ENCODE assay signal across 9 cellular contexts in the genomic region with DNA sequence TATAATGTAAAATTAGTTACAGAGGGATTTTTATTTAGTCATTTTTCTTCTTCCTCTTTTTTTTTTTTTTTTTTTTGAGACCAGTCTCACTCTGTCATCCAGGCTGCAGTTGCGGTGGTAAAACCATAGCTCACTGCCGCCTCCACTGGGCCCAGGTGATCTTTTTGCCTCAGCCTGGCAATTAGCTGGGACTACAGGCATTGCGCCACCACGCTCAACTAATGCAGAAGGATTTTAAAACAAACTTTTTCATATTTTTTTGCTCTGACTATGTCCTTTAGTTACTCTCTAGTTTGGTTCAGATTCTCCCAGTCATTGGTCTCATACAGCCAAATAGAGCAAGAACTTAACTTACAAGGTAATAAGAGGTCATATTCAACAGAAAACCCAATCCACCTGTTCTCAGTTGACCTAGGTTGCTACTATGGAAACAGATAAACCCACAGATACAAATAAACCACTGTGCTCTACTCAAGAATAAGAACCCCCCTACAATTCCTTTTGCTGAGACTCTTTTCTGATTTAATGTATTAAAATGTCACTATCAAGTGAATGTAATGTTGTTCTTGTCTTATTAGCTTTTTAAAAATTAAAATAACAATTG. TPM values are rescaled to one million over a fixed set of nuclear protein-coding genes. Genes with fewer than 3 reads are reported as not detected.
DNase-seq lines count a peak whose midpoint lies in the region; ATAC-seq, FAIRE-seq and TF ChIP-seq lines count a peak whose summit lies in the region.
"Had no signal": no experiment of that assay in that cellular context is flagged by ENCODE, and none has a peak within 500 bp of the region (broad histone marks: within the 10 kb centered on the region; RNA-seq: fewer than 3 reads in every experiment).

No MANE protein-coding gene starts in this region.

- no peak overlapping the region for H3K27ac Mint-ChIP-seq in nephron progenitor cell

- no peak for FAIRE-seq in urothelium cell line (lab: Jason Lieb, UNC)
- FAIRE-seq: colon had no signal

- peaks cover 9% of the 10 kb centered on the region for H3K36me3 Mint-ChIP-seq in nephron progenitor cell (ENCODE audit: low read depth)

- intact Hi-C loops in left colon (cut with DNase I, micrococcal nuclease), result no loop called here

- ATAC-seq in GM19351 (IDR thresholded peaks at IDR 0.05; ENCODE audit: unreplicated experiment), result peak; percentile 99
- peak; percentile 79 for ATAC-seq in HG03095 (IDR thresholded peaks at IDR 0.05; ENCODE audit: unreplicated experiment)
- ATAC-seq in left colon, result peak; percentile 98

- no peak for TF ChIP-seq CTCF in nephron progenitor cell (IDR thresholded peaks at IDR 0.05)

- H3K4me3 Mint-ChIP-seq in nephron progenitor cell, result no peak overlapping the region

- DNase-seq in T-helper 9 cell (peak; percentile 10), left colon (peak; percentile 68 to 75), nephron progenitor cell (no peak), urothelium cell line (ENCODE audit: low spot score) (no peak), RKO (ENCODE audit: low spot score) (no peak)
- DNase-seq in activated CD8-positive, alpha-beta memory T cell treated with anti-CD3 and anti-CD28 coated beads for 24 hours, result no peak

- H3K4me1 Mint-ChIP-seq in nephron progenitor cell, result peaks cover 23% of the 10 kb centered on the region

- peaks cover 5% of the 10 kb centered on the region for H3K27me3 Mint-ChIP-seq in nephron progenitor cell (ENCODE audit: low read depth, poor library complexity)

- H3K9me3 Mint-ChIP-seq in nephron progenitor cell, result peaks cover 22% of the 10 kb centered on the region

RNA-seq across cellular contexts. Expression of a gene that starts 50.1 kb away (rescaled TPM):
- total RNA-seq in left colon, result 10 to 100 TPM; 45.3 to 50.5 TPM

Comparison
In these comparisons a context has a peak if more than half of its experiments do, and no peak if none do; other contexts are left out.
1. DNase-seq: peak in T-helper 9 cell (single experiment) and left colon (2 of 2); none in nephron progenitor cell (single experiment), urothelium cell line (single experiment), activated CD8-positive, alpha-beta memory T cell treated with anti-CD3 and anti-CD28 coated beads for 24 hours (single experiment) and RKO (single experiment).
2. Peak in every context shown above with its lines, with median percentiles within 50 percentile points of each other: ATAC-seq.